Comparison of ENCODE assay signal across 9 cellular contexts in genomic region chr16:89031715-89032659, GRCh38. TPM values are rescaled to one million over a fixed set of nuclear protein-coding genes. Genes with fewer than 3 reads are reported as not detected.
DNase-seq lines count a peak whose midpoint lies in the region; ATAC-seq, FAIRE-seq and TF ChIP-seq lines count a peak whose summit lies in the region.
"Had no signal": no experiment of that assay in that cellular context is flagged by ENCODE, and none has a peak within 500 bp of the region (broad histone marks: within the 10 kb centered on the region; RNA-seq: fewer than 3 reads in every experiment).

No MANE protein-coding gene starts in this region.

- BruUV-seq in HepG2 (replicated peaks; lab: Mats Ljungman, UMichigan): no TSS peak

- CTCF ChIA-PET in HepG2 (lab: Yijun Ruan, JAX; ENCODE audit: low intra/inter-chr PET ratio, low total read pairs): no interaction called here

- in situ Hi-C loops in HepG2 (cut with HindIII; ENCODE audit: extremely low pct_ligation_motif_present, low pct_unique_long_range_greater_than_20kb): no loop called here

- H3K36me3 ChIP-seq in HepG2 (replicated peaks in 1 of 2; ENCODE audit: control insufficient read depth in 1 of 2, insufficient read depth in 2 of 2, low read length in 2 of 2) (no peaks in the 10 kb centered on the region), upper lobe of left lung (no peaks in the 10 kb centered on the region), vagina (no peaks in the 10 kb centered on the region)
- H3K36me3 ChIP-seq: ascending aorta had no signal

- POLR2A ChIA-PET in HepG2 (lab: Yijun Ruan, JAX): no interaction called here

- 36% methylated on average over 24 of the region's 24 CpGs for whole genome bisulfite sequencing in HepG2 (ENCODE audit: low lambda C conversion rate)
- WGBS in upper lobe of left lung, 2 donors: 58 to 68% methylated on average over 24 of the region's 24 CpGs

- peak; percentile 79 to 95 for DNase-seq in HL-60 (ENCODE audit: low read depth in 1 of 2, low spot score in 1 of 2)
- DNase-seq in activated CD8-positive, alpha-beta memory T cell treated with anti-CD3 and anti-CD28 coated beads for 4 hours (ENCODE audit: low read depth in 2 of 2): peak; percentile 14 to 44
- DNase-seq in HepG2 (ENCODE audit: low spot score): no peak
- peak in 1 of 2 donors; percentile 78 for DNase-seq in upper lobe of left lung
- DNase-seq in COLO829 (ENCODE audit: low spot score): no peak
- DNase-seq in vagina (ENCODE audit: extremely low spot score in 2 of 2): no peak
- DNase-seq in NCI-H1417 (lab: John Stamatoyannopoulos, UW): no peak

- H3K27ac ChIP-seq in HL-60 (replicated peaks): peak overlapping the region; percentile 78
- no peak overlapping the region for H3K27ac ChIP-seq in HepG2 (ENCODE audit: extremely low read length, insufficient read depth, low read length)
- no peak overlapping the region for H3K27ac ChIP-seq in upper lobe of left lung
- H3K27ac ChIP-seq in vagina: no peak overlapping the region
- H3K27ac ChIP-seq: ascending aorta had no signal

- TF ChIP-seq EP300 in HepG2 (IDR thresholded peaks at IDR 0.05; ENCODE audit: low read depth in 2 of 2, low read length in 2 of 2): no peak
- TF ChIP-seq EP300 in HepG2 (CRISPR knock-in tag; IDR thresholded peaks at IDR 0.05; ENCODE audit: borderline replicate concordance): no peak
- no peak for TF ChIP-seq EP300 in upper lobe of left lung (IDR thresholded peaks at IDR 0.05)

- no peak overlapping the region for H3K4me2 ChIP-seq in HepG2 (ENCODE audit: low read depth, low read length)

- intact Hi-C loops in HepG2 (cut with micrococcal nuclease; ENCODE audit: unreplicated experiment) (no loop called here), vagina (cut with DNase I) (no loop called here)

- TF ChIP-seq CTCF in HL-60 (IDR thresholded peaks at IDR 0.05; ENCODE audit: insufficient read depth, low read length) (no peak), HepG2 (CRISPR knock-in tag; IDR thresholded peaks at IDR 0.05) (no peak), upper lobe of left lung (IDR thresholded peaks at IDR 0.05) (no peak), vagina (IDR thresholded peaks at IDR 0.05) (no peak)

- no peak overlapping the region for H3K4me3 ChIP-seq in HL-60 (replicated peaks; ENCODE audit: insufficient read depth, low read length)
- no peak overlapping the region for H3K4me3 ChIP-seq in HepG2 (replicated peaks in 1 of 3; ENCODE audit: insufficient read depth in 1 of 3, low read depth in 2 of 3, low read length in 3 of 3)
- no peak overlapping the region for H3K4me3 ChIP-seq in upper lobe of left lung
- H3K4me3 ChIP-seq in vagina: no peak overlapping the region
- H3K4me3 ChIP-seq: ascending aorta had no signal

- no peak overlapping the region for H2AFZ ChIP-seq in HepG2 (ENCODE audit: low read length)

- no peak for FAIRE-seq in HepG2 (lab: Jason Lieb, UNC)

- H4K20me1 ChIP-seq in HepG2 (ENCODE audit: insufficient read depth, low read length): peaks cover 3% of the 10 kb centered on the region; the same call in 1 of the 2 replicates

- no peak for TF ChIP-seq POLR2A in HepG2 (IDR thresholded peaks at IDR 0.05; ENCODE audit: insufficient read depth in 1 of 2, low read depth in 2 of 2, low read length in 2 of 2)
- no peak for TF ChIP-seq POLR2A in upper lobe of left lung (IDR thresholded peaks at IDR 0.05)
- TF ChIP-seq POLR2A in vagina (IDR thresholded peaks at IDR 0.05): no peak

- ATAC-seq in GM18502 (IDR thresholded peaks at IDR 0.05; ENCODE audit: poor library complexity, unreplicated experiment): peak; percentile 83
- no peak for ATAC-seq in HepG2
- ATAC-seq in upper lobe of left lung (ENCODE audit: low FRiP score in 2 of 2): peak; percentile 85 to 86

- TF ChIP-seq RAD21 in HepG2 (CRISPR knock-in tag; IDR thresholded peaks at IDR 0.05): no peak

- H3K9ac ChIP-seq in HepG2 (ENCODE audit: insufficient read depth, low read depth, low read length): no peak overlapping the region

- no peaks in the 10 kb centered on the region for H3K79me2 ChIP-seq in HepG2 (ENCODE audit: insufficient read depth, low read length)

- H3K4me1 ChIP-seq in HepG2 (ENCODE audit: insufficient read depth, low read length): no peaks in the 10 kb centered on the region
- peaks cover 0 to 3% (median 0%) of the 10 kb centered on the region in 4 donors for H3K4me1 ChIP-seq in upper lobe of left lung
- H3K4me1 ChIP-seq in vagina: no peaks in the 10 kb centered on the region
- H3K4me1 ChIP-seq: ascending aorta had no signal

- H3K9me3 ChIP-seq in HepG2 (ENCODE audit: low read length) (peaks cover 5% of the 10 kb centered on the region; the same call in 1 of the 2 replicates), upper lobe of left lung (peaks cover 0 to 3% (median 0%) of the 10 kb centered on the region in 4 donors), vagina (no peaks in the 10 kb centered on the region)

- H3K27me3 ChIP-seq in HL-60 (ENCODE audit: insufficient read depth, poor library complexity, severe bottlenecking): no peaks in the 10 kb centered on the region
- peaks cover 18 to 51% of the 10 kb centered on the region in 2 experiments for H3K27me3 ChIP-seq in HepG2 (ENCODE audit: control insufficient read depth in 1 of 2, insufficient read depth in 2 of 2, low read length in 2 of 2)
- no peaks in the 10 kb centered on the region for H3K27me3 ChIP-seq in upper lobe of left lung
- H3K27me3 ChIP-seq in vagina: no peaks in the 10 kb centered on the region
- H3K27me3 ChIP-seq: ascending aorta had no signal

TF ChIP-seq in HepG2, 621 proteins besides CTCF, POLR2A, EP300 and RAD21:
- TF ChIP-seq RFX5 (IDR thresholded peaks at IDR 0.05; ENCODE audit: low read depth, low read length): no peak
- TF ChIP-seq SRSF9 (IDR thresholded peaks at IDR 0.05; ENCODE audit: borderline replicate concordance, insufficient read depth, low read depth, low read length, poor library complexity, severe bottlenecking): no peak
- no peak for TF ChIP-seq ZNF7 (CRISPR knock-in tag; IDR thresholded peaks at IDR 0.05)
- TF ChIP-seq ZNF263 (CRISPR knock-in tag; IDR thresholded peaks at IDR 0.05): peak; percentile 51; the same call in 1 of the 2 replicates
- no peak for TF ChIP-seq HDAC2 (CRISPR knock-in tag; IDR thresholded peaks at IDR 0.05)
- TF ChIP-seq, protein P1, sequence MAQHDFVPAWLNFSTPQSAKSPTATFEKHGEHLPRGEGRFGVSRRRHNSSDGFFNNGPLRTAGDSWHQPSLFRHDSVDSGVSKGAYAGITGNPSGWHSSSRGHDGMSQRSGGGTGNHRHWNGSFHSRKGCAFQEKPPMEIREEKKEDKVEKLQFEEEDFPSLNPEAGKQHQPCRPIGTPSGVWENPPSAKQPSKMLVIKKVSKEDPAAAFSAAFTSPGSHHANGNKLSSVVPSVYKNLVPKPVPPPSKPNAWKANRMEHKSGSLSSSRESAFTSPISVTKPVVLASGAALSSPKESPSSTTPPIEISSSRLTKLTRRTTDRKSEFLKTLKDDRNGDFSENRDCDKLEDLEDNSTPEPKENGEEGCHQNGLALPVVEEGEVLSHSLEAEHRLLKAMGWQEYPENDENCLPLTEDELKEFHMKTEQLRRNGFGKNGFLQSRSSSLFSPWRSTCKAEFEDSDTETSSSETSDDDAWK (CRISPR knock-in tag; IDR thresholded peaks at IDR 0.05): no peak
- no peak for TF ChIP-seq ZNF24 (IDR thresholded peaks at IDR 0.05)

RNA-seq across cellular contexts. Expression of gene CBFA2T3, which starts 55.0 kb away (rescaled TPM):
- not detected in 2 replicates for total RNA-seq in HepG2 (2016; rRNA removed; fragmentation: Illumina TruSeq; extraction: Trizol)
- total RNA-seq in HepG2 (2016; cell fraction: cytosol; rRNA removed; fragmentation: Illumina TruSeq; extraction: Trizol; ENCODE audit: low read depth): not detected in 2 replicates
- total RNA-seq in HepG2 (2016; cell fraction: insoluble cytoplasmic fraction; rRNA removed; fragmentation: Illumina TruSeq; extraction: Trizol): not detected in 2 replicates
- total RNA-seq in HepG2 (2016; cell fraction: membrane; rRNA removed; fragmentation: Illumina TruSeq; extraction: Trizol): not detected in 2 replicates
- total RNA-seq in HepG2 (2016; cell fraction: nucleus; rRNA removed; fragmentation: Illumina TruSeq; extraction: Trizol): not detected in 2 replicates
- polyA plus RNA-seq in HepG2 (2011; rRNA removed): 0.05 and 0.09 TPM in 2 replicates
- 0.04 TPM in 1 of 2 replicates, not detected in the other for polyA plus RNA-seq in HepG2 (2011; cell fraction: cytosol; rRNA removed)
- not detected in 2 replicates for polyA plus RNA-seq in HepG2 (2011; cell fraction: nucleus; rRNA removed)
- polyA plus RNA-seq in HepG2 (2012): 0.07 TPM in 1 of 2 replicates, not detected in the other
- polyA plus RNA-seq in HepG2 (2016; cell fraction: cytosol; fragmentation: Illumina TruSeq; extraction: Trizol; ENCODE audit: low read depth): not detected in 2 replicates
- not detected in 2 replicates for polyA plus RNA-seq in HepG2 (2016; cell fraction: insoluble cytoplasmic fraction; fragmentation: Illumina TruSeq; extraction: Trizol; ENCODE audit: low read depth)
- not detected in 2 replicates for polyA plus RNA-seq in HepG2 (2016; cell fraction: membrane; fragmentation: Illumina TruSeq; extraction: Trizol; ENCODE audit: low read depth)
- polyA plus RNA-seq in HepG2 (2016; cell fraction: nucleus; fragmentation: Illumina TruSeq; extraction: Trizol; ENCODE audit: insufficient read depth, low read depth): 0.11 TPM in 1 of 2 replicates, not detected in the other
- 0.19 and 0.60 TPM in 2 replicates for polyA minus RNA-seq in HepG2 (2011; rRNA and poly(A)+ RNA removed; ENCODE audit: low replicate concordance)
- not detected in 2 replicates for polyA minus RNA-seq in HepG2 (2011; cell fraction: cytosol; rRNA and poly(A)+ RNA removed)
- polyA minus RNA-seq in HepG2 (2011; cell fraction: nucleus; rRNA and poly(A)+ RNA removed): not detected in 2 replicates
- 10 to 100 TPM in 4 of 6 donors, 1 to 10 TPM in 2; 2.7 to 33.5 (median 15.2) TPM for total RNA-seq in upper lobe of left lung
- total RNA-seq in vagina: 2.7 TPM

Comparison
In these comparisons a context has a peak if more than half of its experiments do, and no peak if none do; other contexts are left out.
1. DNase-seq: peak in HL-60 (2 of 2) and activated CD8-positive, alpha-beta memory T cell treated with anti-CD3 and anti-CD28 coated beads for 4 hours (2 of 2); none in HepG2 (single experiment), COLO829 (single experiment), vagina (0 of 2) and NCI-H1417 (0 of 3).